8 cellular contexts compared by ENCODE assay signal in genomic region chr16:3023669-3024478, GRCh38. TPM values are rescaled to one million over a fixed set of nuclear protein-coding genes. Genes with fewer than 3 reads are reported as not detected.
DNase-seq lines count a peak whose midpoint lies in the region; ATAC-seq and TF ChIP-seq lines count a peak whose summit lies in the region.

A gene with protein sequence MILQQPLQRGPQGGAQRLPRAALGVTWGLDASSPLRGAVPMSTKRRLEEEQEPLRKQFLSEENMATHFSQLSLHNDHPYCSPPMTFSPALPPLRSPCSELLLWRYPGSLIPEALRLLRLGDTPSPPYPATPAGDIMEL (minus strand): TSS chr16:3023942. CDS start chr16:3023941, 1 bp downstream.
Gene THOC6, plus strand, starts transcription at chr16:3024035. Its CDS starts 292 bp downstream, at chr16:3024327.

- peaks cover 2% of the 10 kb centered on the region for H3K27me3 Mint-ChIP-seq in activated T-cell treated with anti-CD3 and anti-CD28 coated beads, Interleukin-2, amount 50 U/mL, for 4 hours (ENCODE audit: low read depth)

- ATAC-seq in GM21786 (IDR thresholded peaks at IDR 0.05; ENCODE audit: unreplicated experiment) = peak; percentile 81
- peak; percentile 79 to 80 for ATAC-seq in activated T-cell treated with anti-CD3 and anti-CD28 coated beads, Interleukin-2, amount 50 U/mL, for 4 hours

- peak within 1 kb of the TSS; percentile 87 for H3K4me3 Mint-ChIP-seq in activated T-cell treated with anti-CD3 and anti-CD28 coated beads, Interleukin-2, amount 50 U/mL, for 4 hours

- H3K9me3 ChIP-seq in KOPT-K1 (ENCODE audit: insufficient read depth, low read length, poor library complexity, severe bottlenecking) = no peaks in the 10 kb centered on the region
- no peaks in the 10 kb centered on the region for H3K9me3 ChIP-seq in Peyer's patch
- H3K9me3 ChIP-seq in esophagus (ENCODE audit: control insufficient read depth in 2 of 2, insufficient read depth in 1 of 2, low read depth in 1 of 2, low read length in 1 of 2) = no peaks in the 10 kb centered on the region
- H3K9me3 ChIP-seq in muscle layer of duodenum (ENCODE audit: control insufficient read depth in 1 of 2, low read length in 2 of 2) = no peaks in the 10 kb centered on the region

- no peaks in the 10 kb centered on the region for H3K9me3 Mint-ChIP-seq in activated T-cell treated with anti-CD3 and anti-CD28 coated beads, Interleukin-2, amount 50 U/mL, for 4 hours

- H3K27ac ChIP-seq in KOPT-K1 (ENCODE audit: low read depth, low read length, poor library complexity, severe bottlenecking) (peak within 1 kb of the TSS; percentile 90), Peyer's patch (peak within 1 kb of the TSS; percentile 94 to 99 (median 96)), esophagus (ENCODE audit: low read depth in 2 of 2, low read length in 1 of 2) (peak within 1 kb of the TSS; percentile 96 to 98), muscle layer of duodenum (ENCODE audit: low read length) (peak within 1 kb of the TSS; percentile 95)

- H3K36me3 Mint-ChIP-seq in activated T-cell treated with anti-CD3 and anti-CD28 coated beads, Interleukin-2, amount 50 U/mL, for 4 hours (ENCODE audit: insufficient read depth) = peaks cover 13% of the 10 kb centered on the region

- peaks cover 48% of the 10 kb centered on the region for H3K4me1 Mint-ChIP-seq in activated T-cell treated with anti-CD3 and anti-CD28 coated beads, Interleukin-2, amount 50 U/mL, for 4 hours (ENCODE audit: low read depth)

- H3K36me3 ChIP-seq in KOPT-K1 (ENCODE audit: insufficient read depth, low read length) (peaks cover 24% of the 10 kb centered on the region), Peyer's patch (peaks cover 0 to 18% (median 0%) of the 10 kb centered on the region in 3 donors), esophagus (ENCODE audit: control insufficient read depth in 2 of 2, insufficient read depth in 2 of 2, low read length in 1 of 2) (peaks cover 5 to 22% of the 10 kb centered on the region in 2 donors), muscle layer of duodenum (ENCODE audit: control insufficient read depth in 1 of 2, insufficient read depth in 2 of 2, low read length in 2 of 2) (peaks cover 15 to 38% of the 10 kb centered on the region in 2 donors)

- peak; percentile 89 for DNase-seq in DMS79 treated with DMSO at 0.1 percent for 48 hours (lab: John Stamatoyannopoulos, UW)
- peak; percentile 98 to 99 (median 98) for DNase-seq in Peyer's patch
- peak; percentile 93 for DNase-seq in activated T-cell treated with anti-CD3 and anti-CD28 coated beads, Interleukin-2, amount 50 U/mL, for 4 hours
- DNase-seq in stimulated activated CD8-positive, alpha-beta memory T cell treated with anti-CD3 and anti-CD28 coated beads, Interleukin-7, amount 100 ng/mL, for 24 hours (ENCODE audit: low read depth) = peak; percentile 88

- H3K4me3 ChIP-seq in Peyer's patch = peak within 1 kb of the TSS; percentile 60 to 78 (median 64)
- peak within 1 kb of the TSS; percentile 54 to 69 for H3K4me3 ChIP-seq in esophagus (ENCODE audit: low read depth in 1 of 2, low read length in 2 of 2)
- H3K4me3 ChIP-seq in muscle layer of duodenum (ENCODE audit: low read depth in 1 of 2, low read length in 2 of 2) = peak within 1 kb of the TSS; percentile 69 to 81

- H3K27me3 ChIP-seq in Peyer's patch = no peaks in the 10 kb centered on the region
- H3K27me3 ChIP-seq in esophagus (ENCODE audit: control insufficient read depth in 1 of 2, insufficient read depth in 2 of 2, low read length in 2 of 2) = no peaks in the 10 kb centered on the region
- H3K27me3 ChIP-seq in muscle layer of duodenum (ENCODE audit: low read depth, low read length) = peaks cover 2% of the 10 kb centered on the region

- WGBS in esophagus, 2 donors = 1% methylated on average over 68 to 69 of the region's 69 CpGs

- peak; percentile 74 to 78 for TF ChIP-seq POLR2A in Peyer's patch (IDR thresholded peaks at IDR 0.05)

- peaks cover 14 to 55% (median 34%) of the 10 kb centered on the region in 4 donors for H3K4me1 ChIP-seq in Peyer's patch
- H3K4me1 ChIP-seq in esophagus (ENCODE audit: control insufficient read depth in 2 of 2, insufficient read depth in 2 of 2, low read length in 1 of 2) = peaks cover 10 to 35% of the 10 kb centered on the region in 2 donors
- H3K4me1 ChIP-seq in muscle layer of duodenum (ENCODE audit: control insufficient read depth in 1 of 2, insufficient read depth in 2 of 2, low read length in 2 of 2) = peaks cover 15 to 36% of the 10 kb centered on the region in 2 donors

- TF ChIP-seq CTCF in Peyer's patch (IDR thresholded peaks at IDR 0.05) = peak in 1 of 6 experiments; percentile 14

RNA-seq across cellular contexts. Expression of the first gene that starts in this region (rescaled TPM):
- 10 to 100 TPM; 14.0 to 38.0 (median 34.1) TPM for total RNA-seq in Peyer's patch
- 10 to 100 TPM; 32.7 to 36.9 (median 33.9) TPM for total RNA-seq in activated T-cell treated with anti-CD3 and anti-CD28 coated beads, Interleukin-2, amount 50 U/mL, for 4 hours
- 10 to 100 TPM; 58.8 to 73.6 TPM for polyA plus RNA-seq in esophagus

RNA-seq across cellular contexts. Expression of gene THOC6, which starts in this region (rescaled TPM):
- total RNA-seq in Peyer's patch = 10 to 100 TPM in 3 of 4 donors, 1 to 10 TPM in 1; 9.6 to 64.4 (median 27.1) TPM
- 10 to 100 TPM; 70.4 to 86.3 (median 71.7) TPM for total RNA-seq in activated T-cell treated with anti-CD3 and anti-CD28 coated beads, Interleukin-2, amount 50 U/mL, for 4 hours
- 10 to 100 TPM; 24.3 to 37.2 TPM for polyA plus RNA-seq in esophagus

Comparison
In these comparisons a context has a peak if more than half of its experiments do, and no peak if none do; other contexts are left out.
1. Peak in every context shown above with its lines: DNase-seq, ATAC-seq, H3K4me3 ChIP-seq and H3K27ac ChIP-seq.